9 cellular contexts compared by ENCODE assay signal in genomic region chr2:174771631-174772491, GRCh38. TPM values are rescaled to one million over a fixed set of nuclear protein-coding genes. Genes with fewer than 3 reads are reported as not detected.
DNase-seq lines count a peak whose midpoint lies in the region; ATAC-seq and TF ChIP-seq lines count a peak whose summit lies in the region.
"Had no signal": no experiment of that assay in that cellular context is flagged by ENCODE, and none has a peak within 500 bp of the region (broad histone marks: within the 10 kb centered on the region; RNA-seq: fewer than 3 reads in every experiment).

No MANE protein-coding gene starts in this region.

- H2BK5ac ChIP-seq in mesendoderm (ENCODE audit: low read length): peak overlapping the region; percentile 52

- H3K4me3 ChIP-seq in epithelial cell of esophagus (ENCODE audit: low read length) (no peak overlapping the region), mesendoderm (ENCODE audit: low read length) (no peak overlapping the region)
- H3K4me3 ChIP-seq: BLaER1 treated with 17β-estradiol and CSF1 and Interleukin-3, amounts not matched to agents 10 nM and 100 nM had no signal

- DNase-seq in NCI-H2171 treated with DMSO at 0.1 percent for 48 hours (lab: John Stamatoyannopoulos, UW) (peak; percentile 30), NCI-H2171 (lab: John Stamatoyannopoulos, UW) (no peak), NCI-H1930 (lab: John Stamatoyannopoulos, UW) (peak; percentile 28 to 46), epithelial cell of esophagus (ENCODE audit: low read depth) (peak; percentile 80), mesendoderm (peak; percentile 95)
- DNase-seq in activated CD4-positive, alpha-beta T cell treated with anti-CD3 and anti-CD28 coated beads for 48 hours: peak; percentile 66

- WGBS in mesendoderm (ENCODE audit: extremely low coverage, insufficient coverage, low lambda C conversion rate): no CpG with 5 or more reads among the region's 14 CpGs

- peaks cover 10% of the 10 kb centered on the region for H3K4me1 ChIP-seq in mesendoderm (ENCODE audit: control insufficient read depth, low read depth, low read length)

- H3K56ac ChIP-seq in mesendoderm (ENCODE audit: low read length): peak overlapping the region; percentile 73

- peak overlapping the region; percentile 24 for H3K18ac ChIP-seq in mesendoderm (ENCODE audit: low read length)

- H3K36me3 ChIP-seq in mesendoderm (ENCODE audit: control insufficient read depth, insufficient read depth, low read length): no peaks in the 10 kb centered on the region
- H3K36me3 ChIP-seq: BLaER1 treated with 17β-estradiol and CSF1 and Interleukin-3, amounts not matched to agents 10 nM and 100 nM had no signal

- no peaks in the 10 kb centered on the region for H3K79me2 ChIP-seq in mesendoderm (ENCODE audit: control insufficient read depth, insufficient read depth, low read length)

- H3K27ac ChIP-seq in mesendoderm (ENCODE audit: low read depth, low read length) (peak overlapping the region; percentile 87), temporal lobe (ENCODE audit: low read depth, low read length) (peak overlapping the region; percentile 78)
- H3K27ac ChIP-seq: BLaER1 treated with 17β-estradiol and CSF1 and Interleukin-3, amounts not matched to agents 10 nM and 100 nM had no signal

- H3K79me1 ChIP-seq in mesendoderm (ENCODE audit: low read length): no peaks in the 10 kb centered on the region

- no peak overlapping the region for H4K5ac ChIP-seq in mesendoderm (ENCODE audit: low read length)

- H3K9ac ChIP-seq in mesendoderm (ENCODE audit: low read length): peak overlapping the region; percentile 5
- H3K9ac ChIP-seq: BLaER1 treated with 17β-estradiol and CSF1 and Interleukin-3, amounts not matched to agents 10 nM and 100 nM had no signal

- H3K27me3 ChIP-seq in mesendoderm (ENCODE audit: insufficient read depth, low read length, poor library complexity): no peaks in the 10 kb centered on the region

- peak overlapping the region; percentile 39 for H2BK120ac ChIP-seq in mesendoderm (ENCODE audit: low read depth, low read length)

- ATAC-seq in HG02623 (IDR thresholded peaks at IDR 0.05; ENCODE audit: unreplicated experiment): peak; percentile 36

- H2BK15ac ChIP-seq in mesendoderm (replicated peaks; ENCODE audit: low read depth): no peak overlapping the region

- peak overlapping the region; percentile 88 for H3K4ac ChIP-seq in mesendoderm (ENCODE audit: low read depth, low read length)

- TF ChIP-seq CTCF in epithelial cell of esophagus (IDR thresholded peaks at IDR 0.05; ENCODE audit: insufficient read depth, low read depth, low read length, missing control alignments): peak; percentile 88

- H4K8ac ChIP-seq in mesendoderm (ENCODE audit: low read depth, low read length): no peak overlapping the region

- H3K23ac ChIP-seq in mesendoderm (ENCODE audit: low read length): no peak overlapping the region

- H3K4me2 ChIP-seq in mesendoderm (ENCODE audit: low read length): no peak overlapping the region

- no peak overlapping the region for H2AK5ac ChIP-seq in mesendoderm (ENCODE audit: low read length)

RNA-seq across cellular contexts. Expression of gene CHRNA1, which starts 7.6 kb away (rescaled TPM):
- polyA plus RNA-seq in mesendoderm (2013, experiment 1 of 2): 5.7 TPM
- 5.2 TPM for polyA plus RNA-seq in mesendoderm (2013, experiment 2 of 2)
- total RNA-seq in temporal lobe: not detected
